ENCODE assay signal across 23 cellular contexts in the genomic region with DNA sequence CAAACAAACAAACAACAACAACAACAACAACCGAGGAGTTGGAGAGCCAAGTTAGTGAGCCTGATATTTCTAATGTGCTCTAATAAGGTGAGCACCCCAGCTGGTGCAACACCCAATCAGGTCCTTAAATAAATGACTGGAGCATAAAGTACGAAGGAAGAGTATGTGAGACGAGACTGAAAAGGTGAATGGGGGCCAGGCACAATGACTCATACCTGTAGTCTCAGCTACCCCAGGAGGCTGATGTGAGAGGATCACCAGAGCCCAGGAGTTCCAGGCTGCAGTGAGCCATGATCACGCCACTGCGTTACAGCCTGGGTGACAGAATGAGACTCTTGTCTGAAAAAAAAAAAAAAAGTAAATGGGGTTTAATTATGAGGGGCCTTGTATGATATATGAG.
"Had no signal": no experiment of that assay in that cellular context is flagged by ENCODE, and none has a peak within 500 bp of the region (broad histone marks: within the 10 kb centered on the region; RNA-seq: fewer than 3 reads in every experiment).

No MANE protein-coding gene starts in this region.

- DNase-seq: cortex of kidney; effector memory CD8-positive, alpha-beta T cell; hypothalamus; mesenchymal stem cell; midbrain; naive thymus-derived CD4-positive, alpha-beta T cell; right lobe of liver; small intestine; stimulated activated CD4-positive, alpha-beta T cell treated with anti-CD3 and anti-CD28 coated beads, Interleukin-12 subunit alpha, Interleukin-12 subunit beta, amount 100 ng/mL, for 4 hours; stimulated activated CD4-positive, alpha-beta T cell treated with anti-CD3 and anti-CD28 coated beads, Interleukin-1b, Interleukin-23, amount 100 ng/mL, for 48 hours; stimulated activated CD4-positive, alpha-beta T cell treated with anti-CD3 and anti-CD28 coated beads, Interleukin-4, amount 100 ng/mL, for 1 hour; stimulated activated CD8-positive, alpha-beta memory T cell treated with anti-CD3 and anti-CD28 coated beads, Interleukin-4, amount 100 ng/mL, for 48 hours; stimulated activated naive CD4-positive, alpha-beta T cell; stimulated activated naive CD8-positive, alpha-beta T cell treated with anti-CD3 and anti-CD28 coated beads, Interleukin-15, amount 100 ng/mL, for 72 hours; transverse colon; upper lobe of right lung had no signal

- H3K4me1 Mint-ChIP-seq: naive thymus-derived CD4-positive, alpha-beta T cell; stimulated activated naive CD8-positive, alpha-beta T cell treated with anti-CD3 and anti-CD28 coated beads, Interleukin-15, amount 100 ng/mL, for 72 hours had no signal

- H3K27me3 Mint-ChIP-seq: effector memory CD8-positive, alpha-beta T cell; naive thymus-derived CD4-positive, alpha-beta T cell; stimulated activated naive CD8-positive, alpha-beta T cell treated with anti-CD3 and anti-CD28 coated beads, Interleukin-15, amount 100 ng/mL, for 72 hours had no signal

- ATAC-seq: effector memory CD8-positive, alpha-beta T cell; left lung; naive thymus-derived CD4-positive, alpha-beta T cell; right lobe of liver; stimulated activated naive CD8-positive, alpha-beta T cell treated with anti-CD3 and anti-CD28 coated beads, Interleukin-15, amount 100 ng/mL, for 72 hours; upper lobe of right lung had no signal

- H3K9me3 Mint-ChIP-seq: nephron, neural progenitor cell had no signal

- H3K4me1 ChIP-seq: left lung, parathyroid adenoma, right lobe of liver, suprapubic skin, transverse colon, upper lobe of right lung, uterus had no signal

- H3K4me3 ChIP-seq: left lung, neural progenitor cell, right lobe of liver, suprapubic skin, transverse colon, upper lobe of right lung, uterus had no signal

- H3K27ac ChIP-seq: left lung, neural progenitor cell, parathyroid adenoma, right lobe of liver, suprapubic skin, transverse colon, upper lobe of right lung, uterus had no signal

- H2AFZ ChIP-seq: neural progenitor cell, parathyroid adenoma had no signal

- H3K9ac ChIP-seq: neural progenitor cell, parathyroid adenoma had no signal

- H3K36me3 ChIP-seq: left lung, neural progenitor cell, right lobe of liver, suprapubic skin, transverse colon, upper lobe of right lung, uterus had no signal

- H3K79me2 ChIP-seq: parathyroid adenoma had no signal

- H3K4me3 Mint-ChIP-seq: effector memory CD8-positive, alpha-beta T cell; naive thymus-derived CD4-positive, alpha-beta T cell; nephron; neural progenitor cell; stimulated activated naive CD8-positive, alpha-beta T cell treated with anti-CD3 and anti-CD28 coated beads, Interleukin-15, amount 100 ng/mL, for 72 hours had no signal

- H3K9me3 ChIP-seq: left lung, right lobe of liver, suprapubic skin, transverse colon, upper lobe of right lung, uterus had no signal

- H3K27ac Mint-ChIP-seq: effector memory CD8-positive, alpha-beta T cell; naive thymus-derived CD4-positive, alpha-beta T cell; nephron; neural progenitor cell; progenitor cell of endocrine pancreas; stimulated activated naive CD8-positive, alpha-beta T cell treated with anti-CD3 and anti-CD28 coated beads, Interleukin-15, amount 100 ng/mL, for 72 hours had no signal

- H3K36me3 Mint-ChIP-seq: naive thymus-derived CD4-positive, alpha-beta T cell; neural progenitor cell had no signal

- H3K4me2 ChIP-seq: neural progenitor cell had no signal

- H3K27me3 ChIP-seq: left lung, neural progenitor cell, right lobe of liver, suprapubic skin, transverse colon, upper lobe of right lung, uterus had no signal
